ENCODE assay signal across 11 cellular contexts in genomic region chr15:67090297-67091072, GRCh38. TPM values are rescaled to one million over a fixed set of nuclear protein-coding genes. Genes with fewer than 3 reads are reported as not detected.
DNase-seq lines count a peak whose midpoint lies in the region; TF ChIP-seq lines count a peak whose summit lies in the region.
"Had no signal": no experiment of that assay in that cellular context is flagged by ENCODE, and none has a peak within 500 bp of the region (broad histone marks: within the 10 kb centered on the region; RNA-seq: fewer than 3 reads in every experiment).

No MANE protein-coding gene starts in this region.

- no peak overlapping the region for H2AFZ ChIP-seq in smooth muscle cell (ENCODE audit: low read depth)

- no peak overlapping the region for H3K4me3 ChIP-seq in SJSA1
- H3K4me3 ChIP-seq in esophagus squamous epithelium = peak overlapping the region in 1 of 4 donors; percentile 5
- H3K4me3 ChIP-seq in smooth muscle cell = no peak overlapping the region
- H3K4me3 ChIP-seq: prostate gland had no signal

- WGBS in esophagus squamous epithelium, 2 donors = 53 to 57% methylated on average over 6 of the region's 7 CpGs
- 51% methylated on average over 7 of the region's 7 CpGs for WGBS in smooth muscle cell (ENCODE audit: low lambda C conversion rate)

- peaks cover 14% of the 10 kb centered on the region for H3F3A ChIP-seq in smooth muscle cell (ENCODE audit: low read depth)

- H4K20me1 ChIP-seq in smooth muscle cell (ENCODE audit: low read depth) = peaks cover 100% of the 10 kb centered on the region

- H3K9me3 ChIP-seq in SJSA1 (replicated peaks) (no peaks in the 10 kb centered on the region), esophagus squamous epithelium (no peaks in the 10 kb centered on the region), smooth muscle cell (replicated peaks; ENCODE audit: low read depth) (no peaks in the 10 kb centered on the region)
- H3K9me3 ChIP-seq: prostate gland had no signal

- TF ChIP-seq CTCF in esophagus squamous epithelium (IDR thresholded peaks at IDR 0.05) (no peak), smooth muscle cell (IDR thresholded peaks at IDR 0.05; ENCODE audit: borderline replicate concordance, insufficient read depth, poor library complexity, severe bottlenecking) (no peak), chondrocyte (IDR thresholded peaks at IDR 0.05) (no peak)

- H3K9ac ChIP-seq in smooth muscle cell (ENCODE audit: low read depth) = peak overlapping the region; percentile 30

- intact Hi-C loops in activated CD4-positive, alpha-beta T cell treated with anti-CD3 and anti-CD28 coated beads, Interleukin-2, amount 10 ng/mL, durations not matched to agents 24 days and 14 days (cut with micrococcal nuclease) = loop anchor here (1.0 to 2.0 kb wide), 3 partner anchors 8 to 30 kb away; no protein-coding TSS in a partner anchor
- intact Hi-C loops in esophagus squamous epithelium (cut with DNase I) = no loop called here

- H3K27ac ChIP-seq in SJSA1 (peak overlapping the region; percentile 84), esophagus squamous epithelium (peak overlapping the region; percentile 37 to 68 (median 60)), smooth muscle cell (ENCODE audit: low read depth) (peak overlapping the region; percentile 93)
- H3K27ac ChIP-seq: prostate gland had no signal

- TF ChIP-seq POLR2A in esophagus squamous epithelium (IDR thresholded peaks at IDR 0.05) = no peak

- no peaks in the 10 kb centered on the region for H3K27me3 Mint-ChIP-seq in activated CD4-positive, alpha-beta T cell treated with anti-CD3 and anti-CD28 coated beads, Interleukin-2, amount 10 ng/mL, durations not matched to agents 24 days and 14 days
- no peaks in the 10 kb centered on the region for H3K27me3 Mint-ChIP-seq in chondrocyte (ENCODE audit: low read depth)

- peak overlapping the region; percentile 76 for H3K4me2 ChIP-seq in smooth muscle cell

- H3K4me3 Mint-ChIP-seq in activated CD4-positive, alpha-beta T cell treated with anti-CD3 and anti-CD28 coated beads, Interleukin-2, amount 10 ng/mL, durations not matched to agents 24 days and 14 days = peak overlapping the region; percentile 81
- H3K4me3 Mint-ChIP-seq in chondrocyte (ENCODE audit: unreplicated experiment) = no peak overlapping the region

- H3K36me3 ChIP-seq in SJSA1 (peaks cover 22% of the 10 kb centered on the region), esophagus squamous epithelium (peaks cover 0 to 26% (median 0%) of the 10 kb centered on the region in 3 donors), smooth muscle cell (ENCODE audit: low read depth) (no peaks in the 10 kb centered on the region)
- H3K36me3 ChIP-seq: prostate gland had no signal

- peaks cover 93% of the 10 kb centered on the region for H3K4me1 Mint-ChIP-seq in activated CD4-positive, alpha-beta T cell treated with anti-CD3 and anti-CD28 coated beads, Interleukin-2, amount 10 ng/mL, durations not matched to agents 24 days and 14 days
- H3K4me1 Mint-ChIP-seq in chondrocyte (ENCODE audit: low read depth) = peaks cover 53% of the 10 kb centered on the region

- H3K27me3 ChIP-seq in SJSA1 (replicated peaks) (no peaks in the 10 kb centered on the region), esophagus squamous epithelium (no peaks in the 10 kb centered on the region), smooth muscle cell (ENCODE audit: low read depth) (no peaks in the 10 kb centered on the region)

- DNase-seq in activated CD4-positive, alpha-beta T cell treated with anti-CD3 and anti-CD28 coated beads, Interleukin-2, amount 10 ng/mL, durations not matched to agents 24 days and 14 days = no peak
- no peak for DNase-seq in activated CD4-positive, alpha-beta T cell treated with anti-CD3 and anti-CD28 coated beads for 48 hours
- DNase-seq in SJSA1 (ENCODE audit: low read depth in 1 of 2, low spot score in 2 of 2) (no peak), esophagus squamous epithelium (lab: John Stamatoyannopoulos, UW) (no peak), smooth muscle cell (lab: John Stamatoyannopoulos, UW; ENCODE audit: unreplicated experiment) (no peak), mucosa of gallbladder (ENCODE audit: low spot score) (no peak), ureter (ENCODE audit: low spot score) (no peak), chondrocyte (ENCODE audit: low spot score) (no peak)
- DNase-seq: H7, SHP77 had no signal

- H3K9me3 Mint-ChIP-seq in activated CD4-positive, alpha-beta T cell treated with anti-CD3 and anti-CD28 coated beads, Interleukin-2, amount 10 ng/mL, durations not matched to agents 24 days and 14 days = no peaks in the 10 kb centered on the region
- no peaks in the 10 kb centered on the region for H3K9me3 Mint-ChIP-seq in chondrocyte (ENCODE audit: low read depth)

- peak overlapping the region; percentile 95 for H3K27ac Mint-ChIP-seq in activated CD4-positive, alpha-beta T cell treated with anti-CD3 and anti-CD28 coated beads, Interleukin-2, amount 10 ng/mL, durations not matched to agents 24 days and 14 days
- H3K27ac Mint-ChIP-seq in chondrocyte (ENCODE audit: unreplicated experiment) = no peak overlapping the region

- peaks cover 87% of the 10 kb centered on the region for H3K79me2 ChIP-seq in smooth muscle cell (ENCODE audit: low read depth)

- H3K36me3 Mint-ChIP-seq in activated CD4-positive, alpha-beta T cell treated with anti-CD3 and anti-CD28 coated beads, Interleukin-2, amount 10 ng/mL, durations not matched to agents 24 days and 14 days (ENCODE audit: low read depth) = peaks cover 46% of the 10 kb centered on the region
- no peaks in the 10 kb centered on the region for H3K36me3 Mint-ChIP-seq in chondrocyte (ENCODE audit: low read depth)

- H3K4me1 ChIP-seq in SJSA1 (replicated peaks) (peaks cover 66% of the 10 kb centered on the region), esophagus squamous epithelium (peaks cover 60 to 99% (median 87%) of the 10 kb centered on the region in 3 donors), smooth muscle cell (ENCODE audit: low read depth) (peaks cover 54% of the 10 kb centered on the region)

RNA-seq across cellular contexts. Expression of gene SMAD3, which starts 25.1 kb away (rescaled TPM):
- 59.9 and 61.6 TPM in 2 replicates for total RNA-seq in activated CD4-positive, alpha-beta T cell treated with anti-CD3 and anti-CD28 coated beads, Interleukin-2, amount 10 ng/mL, durations not matched to agents 24 days and 14 days
- 19.5 and 22.0 TPM in 2 replicates for total RNA-seq in SJSA1 (2014; rRNA removed; shearing (Covaris generic))
- total RNA-seq in esophagus squamous epithelium (100 to 1,000 TPM in 2 of 4 donors, 10 to 100 TPM in 2; 70.8 to 134 (median 105) TPM), smooth muscle cell (21.9 and 25.9 TPM in 2 replicates), mucosa of gallbladder (59.0 TPM), ureter (124 TPM), chondrocyte (19.0 to 27.2 TPM (median 23.2 TPM) in 3 replicates)
- 20.2 and 27.7 TPM in 2 replicates for polyA plus RNA-seq in smooth muscle cell
